In genomic region chr1:116178837-116179236, GRCh38 we compare ENCODE assay signal across 15 cellular contexts.
DNase-seq lines count a peak whose midpoint lies in the region; ATAC-seq and TF ChIP-seq lines count a peak whose summit lies in the region.
"Had no signal": no experiment of that assay in that cellular context is flagged by ENCODE, and none has a peak within 500 bp of the region (broad histone marks: within the 10 kb centered on the region; RNA-seq: fewer than 3 reads in every experiment).

No MANE protein-coding gene starts in this region.

- no peaks in the 10 kb centered on the region for H3K4me1 Mint-ChIP-seq in activated CD8-positive, alpha-beta memory T cell treated with anti-CD3 and anti-CD28 coated beads, Interleukin-2, amount 10 ng/mL, durations not matched to agents 7 days and 5 days
- H3K4me1 Mint-ChIP-seq: activated naive CD4-positive, alpha-beta T cell treated with anti-CD3 and anti-CD28 coated beads, Interleukin-2, amount 10 ng/mL, durations not matched to agents 7 days and 5 days; CD8-positive, alpha-beta memory T cell had no signal

- intact Hi-C loops in left colon (cut with DNase I, micrococcal nuclease) = no loop called here
- intact Hi-C loops in thyroid gland (cut with DNase I) = no loop called here

- H3K36me3 ChIP-seq in thyroid gland = no peaks in the 10 kb centered on the region
- H3K36me3 ChIP-seq: suprapubic skin had no signal

- no peak for TF ChIP-seq POLR2A in thyroid gland (IDR thresholded peaks at IDR 0.05)

- peak; percentile 98 for DNase-seq in LNCaP clone FGC (ENCODE audit: low read depth)
- DNase-seq in NCI-H526 treated with DMSO at 0.1 percent for 48 hours (lab: John Stamatoyannopoulos, UW) = peak; percentile 81
- peak; percentile 77 to 93 for DNase-seq in left colon
- peak; percentile 36 to 56 for DNase-seq in thyroid gland
- DNase-seq in activated naive CD4-positive, alpha-beta T cell (lab: John Stamatoyannopoulos, UW) = no peak
- DNase-seq in RWPE1 (ENCODE audit: low spot score) = no peak
- DNase-seq in activated CD8-positive, alpha-beta memory T cell treated with anti-CD3 and anti-CD28 coated beads, Interleukin-2, amount 10 ng/mL, durations not matched to agents 7 days and 5 days = no peak
- DNase-seq: activated CD4-positive, alpha-beta T cell treated with anti-CD3 and anti-CD28 coated beads for 4 hours; activated naive CD4-positive, alpha-beta T cell treated with anti-CD3 and anti-CD28 coated beads, Interleukin-2, amount 10 ng/mL, durations not matched to agents 7 days and 5 days; activated T-cell treated with anti-CD3 and anti-CD28 coated beads, Interleukin-2, amount 50 U/mL, for 48 hours; CD8-positive, alpha-beta memory T cell; left ventricle myocardium superior; NCI-H1436; NCI-H2171 treated with DMSO at 0.1 percent for 48 hours had no signal

- H3K27ac ChIP-seq in thyroid gland (no peak overlapping the region), RWPE1 (no peak overlapping the region)
- H3K27ac ChIP-seq: suprapubic skin had no signal

- peak; percentile 96 for ATAC-seq in left colon
- no peak for ATAC-seq in activated CD8-positive, alpha-beta memory T cell treated with anti-CD3 and anti-CD28 coated beads, Interleukin-2, amount 10 ng/mL, durations not matched to agents 7 days and 5 days
- ATAC-seq: left ventricle myocardium superior had no signal

- H3K4me3 ChIP-seq in LNCaP clone FGC (ENCODE audit: low read depth, low read length) = no peak overlapping the region
- no peak overlapping the region for H3K4me3 ChIP-seq in thyroid gland (replicated peaks in 1 of 3)
- H3K4me3 ChIP-seq: suprapubic skin had no signal

- POLR2A ChIA-PET in RWPE1 (lab: Yijun Ruan, JAX; ENCODE audit: low non-redundant PET) = no interaction called here

- H3K4me3 Mint-ChIP-seq in activated CD8-positive, alpha-beta memory T cell treated with anti-CD3 and anti-CD28 coated beads, Interleukin-2, amount 10 ng/mL, durations not matched to agents 7 days and 5 days = no peak overlapping the region
- H3K4me3 Mint-ChIP-seq: activated naive CD4-positive, alpha-beta T cell treated with anti-CD3 and anti-CD28 coated beads, Interleukin-2, amount 10 ng/mL, durations not matched to agents 7 days and 5 days; CD8-positive, alpha-beta memory T cell had no signal

- WGBS in thyroid gland, 2 donors = 40 to 70% methylated on average over 1 of the region's 1 CpG

- H3K9me3 Mint-ChIP-seq in activated CD8-positive, alpha-beta memory T cell treated with anti-CD3 and anti-CD28 coated beads, Interleukin-2, amount 10 ng/mL, durations not matched to agents 7 days and 5 days (ENCODE audit: low read depth) = no peaks in the 10 kb centered on the region
- H3K9me3 Mint-ChIP-seq: activated naive CD4-positive, alpha-beta T cell treated with anti-CD3 and anti-CD28 coated beads, Interleukin-2, amount 10 ng/mL, durations not matched to agents 7 days and 5 days; CD8-positive, alpha-beta memory T cell had no signal

- H3K27me3 ChIP-seq in thyroid gland = no peaks in the 10 kb centered on the region
- H3K27me3 ChIP-seq: suprapubic skin had no signal

- peaks cover 12% of the 10 kb centered on the region for H3K27me3 Mint-ChIP-seq in activated CD8-positive, alpha-beta memory T cell treated with anti-CD3 and anti-CD28 coated beads, Interleukin-2, amount 10 ng/mL, durations not matched to agents 7 days and 5 days

- CTCF ChIA-PET in RWPE1 (lab: Yijun Ruan, JAX) = interaction anchor here (0.6 kb wide), 1 partner anchor 237 kb away, joined by 3 read pairs; no protein-coding TSS in a partner anchor
- CTCF ChIA-PET in activated CD8-positive, alpha-beta memory T cell treated with anti-CD3 and anti-CD28 coated beads, Interleukin-2, amount 10 ng/mL, durations not matched to agents 7 days and 5 days (lab: Charles Lee) = no interaction called here

- no peaks in the 10 kb centered on the region for H3K9me3 ChIP-seq in thyroid gland
- H3K9me3 ChIP-seq: suprapubic skin had no signal

- TF ChIP-seq CTCF in LNCaP clone FGC (IDR thresholded peaks at IDR 0.05; ENCODE audit: control insufficient read depth, extremely low read depth, insufficient read depth) (no peak), thyroid gland (IDR thresholded peaks at IDR 0.05) (no peak), RWPE1 (conservative IDR thresholded peaks at IDR 0.05; ENCODE audit: low read depth) (no peak)

- no peaks in the 10 kb centered on the region for H3K36me3 Mint-ChIP-seq in activated CD8-positive, alpha-beta memory T cell treated with anti-CD3 and anti-CD28 coated beads, Interleukin-2, amount 10 ng/mL, durations not matched to agents 7 days and 5 days
- H3K36me3 Mint-ChIP-seq: activated naive CD4-positive, alpha-beta T cell treated with anti-CD3 and anti-CD28 coated beads, Interleukin-2, amount 10 ng/mL, durations not matched to agents 7 days and 5 days; CD8-positive, alpha-beta memory T cell had no signal

- no peak overlapping the region for H3K27ac Mint-ChIP-seq in activated CD8-positive, alpha-beta memory T cell treated with anti-CD3 and anti-CD28 coated beads, Interleukin-2, amount 10 ng/mL, durations not matched to agents 7 days and 5 days
- H3K27ac Mint-ChIP-seq: activated naive CD4-positive, alpha-beta T cell treated with anti-CD3 and anti-CD28 coated beads, Interleukin-2, amount 10 ng/mL, durations not matched to agents 7 days and 5 days; CD8-positive, alpha-beta memory T cell had no signal

- H3K4me1 ChIP-seq in thyroid gland = no peaks in the 10 kb centered on the region
- H3K4me1 ChIP-seq: suprapubic skin had no signal

Comparison
In these comparisons a context has a peak if more than half of its experiments do, and no peak if none do; other contexts are left out.
1. DNase-seq: peak in LNCaP clone FGC (single experiment), NCI-H526 treated with DMSO at 0.1 percent for 48 hours (single experiment), left colon (2 of 2) and thyroid gland (2 of 2); none in activated naive CD4-positive, alpha-beta T cell (0 of 4), RWPE1 (single experiment) and activated CD8-positive, alpha-beta memory T cell treated with anti-CD3 and anti-CD28 coated beads, Interleukin-2, amount 10 ng/mL, durations not matched to agents 7 days and 5 days (single experiment).